ENCODE assay signal across 1 cellular context in the genomic region with DNA sequence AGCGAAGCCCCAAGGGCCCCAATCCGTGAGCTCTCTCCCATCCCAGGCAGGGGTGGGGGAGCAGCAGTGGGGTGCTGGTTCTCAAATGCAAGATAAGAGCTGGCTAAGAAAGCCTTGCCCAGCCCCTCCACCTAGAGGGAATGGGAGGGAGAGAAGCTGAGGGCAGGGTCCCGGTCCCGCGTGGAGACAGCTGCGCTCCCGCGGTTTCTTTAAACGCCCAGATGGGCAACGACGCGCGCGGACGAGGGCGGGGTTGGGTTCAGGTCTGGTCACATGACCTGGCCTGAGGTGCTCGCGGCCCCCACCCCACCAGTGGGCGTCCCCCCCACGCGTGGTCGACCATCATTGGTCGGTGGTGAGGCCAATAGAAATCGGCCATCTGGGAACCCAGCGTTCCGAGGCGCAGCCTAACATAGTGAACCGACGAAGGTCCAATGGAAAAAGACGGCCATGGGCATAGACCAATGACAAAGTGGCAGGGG.
A peak's percentile ranks its signal among the peaks of the same experiment; 100 is the strongest.
TF ChIP-seq lines count a peak whose summit lies in the region.

No MANE protein-coding gene starts in this region.

TF ChIP-seq in HepG2, 621 proteins besides CTCF, POLR2A, EP300 and RAD21 (continues in another document):
- no peak for TF ChIP-seq TAF15 (IDR thresholded peaks at IDR 0.05; ENCODE audit: low read depth, low read length, poor library complexity, severe bottlenecking)
- TF ChIP-seq CHD4 (IDR thresholded peaks at IDR 0.05; ENCODE audit: borderline replicate concordance, low read length): peak; percentile 56; the same call in 1 of the 2 replicates
- TF ChIP-seq ZKSCAN1 (IDR thresholded peaks at IDR 0.05; ENCODE audit: low read length): no peak
- peak; percentile 65; the same call in 1 of the 3 replicates for TF ChIP-seq MXI1 (IDR thresholded peaks at IDR 0.05; ENCODE audit: borderline replicate concordance, low read depth, low read length)
- TF ChIP-seq, protein P1, sequence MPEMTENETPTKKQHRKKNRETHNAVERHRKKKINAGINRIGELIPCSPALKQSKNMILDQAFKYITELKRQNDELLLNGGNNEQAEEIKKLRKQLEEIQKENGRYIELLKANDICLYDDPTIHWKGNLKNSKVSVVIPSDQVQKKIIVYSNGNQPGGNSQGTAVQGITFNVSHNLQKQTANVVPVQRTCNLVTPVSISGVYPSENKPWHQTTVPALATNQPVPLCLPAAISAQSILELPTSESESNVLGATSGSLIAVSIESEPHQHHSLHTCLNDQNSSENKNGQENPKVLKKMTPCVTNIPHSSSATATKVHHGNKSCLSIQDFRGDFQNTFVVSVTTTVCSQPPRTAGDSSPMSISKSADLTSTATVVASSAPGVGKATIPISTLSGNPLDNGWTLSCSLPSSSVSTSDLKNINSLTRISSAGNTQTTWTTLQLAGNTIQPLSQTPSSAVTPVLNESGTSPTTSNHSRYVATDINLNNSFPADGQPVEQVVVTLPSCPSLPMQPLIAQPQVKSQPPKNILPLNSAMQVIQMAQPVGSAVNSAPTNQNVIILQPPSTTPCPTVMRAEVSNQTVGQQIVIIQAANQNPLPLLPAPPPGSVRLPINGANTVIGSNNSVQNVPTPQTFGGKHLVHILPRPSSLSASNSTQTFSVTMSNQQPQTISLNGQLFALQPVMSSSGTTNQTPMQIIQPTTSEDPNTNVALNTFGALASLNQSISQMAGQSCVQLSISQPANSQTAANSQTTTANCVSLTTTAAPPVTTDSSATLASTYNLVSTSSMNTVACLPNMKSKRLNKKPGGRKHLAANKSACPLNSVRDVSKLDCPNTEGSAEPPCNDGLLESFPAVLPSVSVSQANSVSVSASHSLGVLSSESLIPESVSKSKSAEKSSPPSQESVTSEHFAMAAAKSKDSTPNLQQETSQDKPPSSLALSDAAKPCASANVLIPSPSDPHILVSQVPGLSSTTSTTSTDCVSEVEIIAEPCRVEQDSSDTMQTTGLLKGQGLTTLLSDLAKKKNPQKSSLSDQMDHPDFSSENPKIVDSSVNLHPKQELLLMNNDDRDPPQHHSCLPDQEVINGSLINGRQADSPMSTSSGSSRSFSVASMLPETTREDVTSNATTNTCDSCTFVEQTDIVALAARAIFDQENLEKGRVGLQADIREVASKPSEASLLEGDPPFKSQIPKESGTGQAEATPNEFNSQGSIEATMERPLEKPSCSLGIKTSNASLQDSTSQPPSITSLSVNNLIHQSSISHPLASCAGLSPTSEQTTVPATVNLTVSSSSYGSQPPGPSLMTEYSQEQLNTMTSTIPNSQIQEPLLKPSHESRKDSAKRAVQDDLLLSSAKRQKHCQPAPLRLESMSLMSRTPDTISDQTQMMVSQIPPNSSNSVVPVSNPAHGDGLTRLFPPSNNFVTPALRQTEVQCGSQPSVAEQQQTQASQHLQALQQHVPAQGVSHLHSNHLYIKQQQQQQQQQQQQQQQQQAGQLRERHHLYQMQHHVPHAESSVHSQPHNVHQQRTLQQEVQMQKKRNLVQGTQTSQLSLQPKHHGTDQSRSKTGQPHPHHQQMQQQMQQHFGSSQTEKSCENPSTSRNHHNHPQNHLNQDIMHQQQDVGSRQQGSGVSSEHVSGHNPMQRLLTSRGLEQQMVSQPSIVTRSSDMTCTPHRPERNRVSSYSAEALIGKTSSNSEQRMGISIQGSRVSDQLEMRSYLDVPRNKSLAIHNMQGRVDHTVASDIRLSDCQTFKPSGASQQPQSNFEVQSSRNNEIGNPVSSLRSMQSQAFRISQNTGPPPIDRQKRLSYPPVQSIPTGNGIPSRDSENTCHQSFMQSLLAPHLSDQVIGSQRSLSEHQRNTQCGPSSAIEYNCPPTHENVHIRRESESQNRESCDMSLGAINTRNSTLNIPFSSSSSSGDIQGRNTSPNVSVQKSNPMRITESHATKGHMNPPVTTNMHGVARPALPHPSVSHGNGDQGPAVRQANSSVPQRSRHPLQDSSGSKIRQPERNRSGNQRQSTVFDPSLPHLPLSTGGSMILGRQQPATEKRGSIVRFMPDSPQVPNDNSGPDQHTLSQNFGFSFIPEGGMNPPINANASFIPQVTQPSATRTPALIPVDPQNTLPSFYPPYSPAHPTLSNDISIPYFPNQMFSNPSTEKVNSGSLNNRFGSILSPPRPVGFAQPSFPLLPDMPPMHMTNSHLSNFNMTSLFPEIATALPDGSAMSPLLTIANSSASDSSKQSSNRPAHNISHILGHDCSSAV (CRISPR knock-in tag; IDR thresholded peaks at IDR 0.05; ENCODE audit: borderline replicate concordance): no peak
- peak; percentile 71; the same call in 1 of the 2 replicates for TF ChIP-seq POGZ (CRISPR knock-in tag; IDR thresholded peaks at IDR 0.05)
- TF ChIP-seq, protein P2, sequence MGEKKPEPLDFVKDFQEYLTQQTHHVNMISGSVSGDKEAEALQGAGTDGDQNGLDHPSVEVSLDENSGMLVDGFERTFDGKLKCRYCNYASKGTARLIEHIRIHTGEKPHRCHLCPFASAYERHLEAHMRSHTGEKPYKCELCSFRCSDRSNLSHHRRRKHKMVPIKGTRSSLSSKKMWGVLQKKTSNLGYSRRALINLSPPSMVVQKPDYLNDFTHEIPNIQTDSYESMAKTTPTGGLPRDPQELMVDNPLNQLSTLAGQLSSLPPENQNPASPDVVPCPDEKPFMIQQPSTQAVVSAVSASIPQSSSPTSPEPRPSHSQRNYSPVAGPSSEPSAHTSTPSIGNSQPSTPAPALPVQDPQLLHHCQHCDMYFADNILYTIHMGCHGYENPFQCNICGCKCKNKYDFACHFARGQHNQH (CRISPR knock-in tag; IDR thresholded peaks at IDR 0.05): no peak
- no peak for TF ChIP-seq TSC22D2 (CRISPR knock-in tag; IDR thresholded peaks at IDR 0.05; ENCODE audit: borderline replicate concordance)
- no peak for TF ChIP-seq NONO (IDR thresholded peaks at IDR 0.05)
- TF ChIP-seq NONO (CRISPR knock-in tag; conservative IDR thresholded peaks at IDR 0.05): peak; percentile 58
- TF ChIP-seq ZFP62 (CRISPR knock-in tag; IDR thresholded peaks at IDR 0.05): no peak
- TF ChIP-seq, protein P3, sequence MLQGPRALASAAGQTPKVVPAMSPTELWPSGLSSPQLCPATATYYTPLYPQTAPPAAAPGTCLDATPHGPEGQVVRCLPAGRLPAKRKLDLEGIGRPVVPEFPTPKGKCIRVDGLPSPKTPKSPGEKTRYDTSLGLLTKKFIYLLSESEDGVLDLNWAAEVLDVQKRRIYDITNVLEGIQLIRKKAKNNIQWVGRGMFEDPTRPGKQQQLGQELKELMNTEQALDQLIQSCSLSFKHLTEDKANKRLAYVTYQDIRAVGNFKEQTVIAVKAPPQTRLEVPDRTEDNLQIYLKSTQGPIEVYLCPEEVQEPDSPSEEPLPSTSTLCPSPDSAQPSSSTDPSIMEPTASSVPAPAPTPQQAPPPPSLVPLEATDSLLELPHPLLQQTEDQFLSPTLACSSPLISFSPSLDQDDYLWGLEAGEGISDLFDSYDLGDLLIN (CRISPR knock-in tag; IDR thresholded peaks at IDR 0.05; ENCODE audit: borderline replicate concordance): no peak
- peak; percentile 13; the same call in 1 of the 2 replicates for TF ChIP-seq NCOA1 (CRISPR knock-in tag; IDR thresholded peaks at IDR 0.05)
- no peak; the same call in 1 of the 2 replicates for TF ChIP-seq MED1 (CRISPR knock-in tag; IDR thresholded peaks at IDR 0.05)
- TF ChIP-seq TGIF2 (CRISPR knock-in tag; IDR thresholded peaks at IDR 0.05): peak; percentile 46
- TF ChIP-seq CENPX (CRISPR knock-in tag; IDR thresholded peaks at IDR 0.05): no peak
- peak; percentile 67; the same call in 1 of the 2 replicates for TF ChIP-seq MTA1 (CRISPR knock-in tag; IDR thresholded peaks at IDR 0.05; ENCODE audit: borderline replicate concordance)
- TF ChIP-seq ZFP36L1 (CRISPR knock-in tag; IDR thresholded peaks at IDR 0.05): no peak
- TF ChIP-seq ARNT2 (CRISPR knock-in tag; IDR thresholded peaks at IDR 0.05; ENCODE audit: low read depth): no peak
- peak; percentile 64; the same call in 1 of the 2 replicates for TF ChIP-seq PHF20 (CRISPR knock-in tag; IDR thresholded peaks at IDR 0.05)
- TF ChIP-seq KLF15 (CRISPR knock-in tag; IDR thresholded peaks at IDR 0.05; ENCODE audit: borderline replicate concordance): no peak
- no peak for TF ChIP-seq PAX8 (CRISPR knock-in tag; IDR thresholded peaks at IDR 0.05; ENCODE audit: borderline replicate concordance)
- TF ChIP-seq, protein P4, sequence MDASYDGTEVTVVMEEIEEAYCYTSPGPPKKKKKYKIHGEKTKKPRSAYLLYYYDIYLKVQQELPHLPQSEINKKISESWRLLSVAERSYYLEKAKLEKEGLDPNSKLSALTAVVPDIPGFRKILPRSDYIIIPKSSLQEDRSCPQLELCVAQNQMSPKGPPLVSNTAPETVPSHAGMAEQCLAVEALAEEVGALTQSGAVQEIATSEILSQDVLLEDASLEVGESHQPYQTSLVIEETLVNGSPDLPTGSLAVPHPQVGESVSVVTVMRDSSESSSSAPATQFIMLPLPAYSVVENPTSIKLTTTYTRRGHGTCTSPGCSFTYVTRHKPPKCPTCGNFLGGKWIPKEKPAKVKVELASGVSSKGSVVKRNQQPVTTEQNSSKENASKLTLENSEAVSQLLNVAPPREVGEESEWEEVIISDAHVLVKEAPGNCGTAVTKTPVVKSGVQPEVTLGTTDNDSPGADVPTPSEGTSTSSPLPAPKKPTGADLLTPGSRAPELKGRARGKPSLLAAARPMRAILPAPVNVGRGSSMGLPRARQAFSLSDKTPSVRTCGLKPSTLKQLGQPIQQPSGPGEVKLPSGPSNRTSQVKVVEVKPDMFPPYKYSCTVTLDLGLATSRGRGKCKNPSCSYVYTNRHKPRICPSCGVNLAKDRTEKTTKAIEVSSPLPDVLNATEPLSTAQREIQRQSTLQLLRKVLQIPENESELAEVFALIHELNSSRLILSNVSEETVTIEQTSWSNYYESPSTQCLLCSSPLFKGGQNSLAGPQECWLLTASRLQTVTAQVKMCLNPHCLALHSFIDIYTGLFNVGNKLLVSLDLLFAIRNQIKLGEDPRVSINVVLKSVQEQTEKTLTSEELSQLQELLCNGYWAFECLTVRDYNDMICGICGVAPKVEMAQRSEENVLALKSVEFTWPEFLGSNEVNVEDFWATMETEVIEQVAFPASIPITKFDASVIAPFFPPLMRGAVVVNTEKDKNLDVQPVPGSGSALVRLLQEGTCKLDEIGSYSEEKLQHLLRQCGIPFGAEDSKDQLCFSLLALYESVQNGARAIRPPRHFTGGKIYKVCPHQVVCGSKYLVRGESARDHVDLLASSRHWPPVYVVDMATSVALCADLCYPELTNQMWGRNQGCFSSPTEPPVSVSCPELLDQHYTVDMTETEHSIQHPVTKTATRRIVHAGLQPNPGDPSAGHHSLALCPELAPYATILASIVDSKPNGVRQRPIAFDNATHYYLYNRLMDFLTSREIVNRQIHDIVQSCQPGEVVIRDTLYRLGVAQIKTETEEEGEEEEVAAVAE (CRISPR knock-in tag; IDR thresholded peaks at IDR 0.05; ENCODE audit: borderline replicate concordance): peak; percentile 97
- TF ChIP-seq ZNF317 (CRISPR knock-in tag; IDR thresholded peaks at IDR 0.05): no peak
- TF ChIP-seq, protein P5, sequence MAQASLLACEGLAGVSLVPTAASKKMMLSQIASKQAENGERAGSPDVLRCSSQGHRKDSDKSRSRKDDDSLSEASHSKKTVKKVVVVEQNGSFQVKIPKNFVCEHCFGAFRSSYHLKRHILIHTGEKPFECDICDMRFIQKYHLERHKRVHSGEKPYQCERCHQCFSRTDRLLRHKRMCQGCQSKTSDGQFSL (CRISPR knock-in tag; IDR thresholded peaks at IDR 0.05): peak; percentile 84
- TF ChIP-seq HMGA1 (CRISPR knock-in tag; conservative IDR thresholded peaks at IDR 0.05): no peak
- TF ChIP-seq POLR2AphosphoS5 (IDR thresholded peaks at IDR 0.05; ENCODE audit: low read depth, low read length): no peak
- no peak; the same call in 1 of the 2 replicates for TF ChIP-seq MEIS2 (CRISPR knock-in tag; IDR thresholded peaks at IDR 0.05)
- no peak for TF ChIP-seq THYN1 (CRISPR knock-in tag; IDR thresholded peaks at IDR 0.05; ENCODE audit: borderline replicate concordance, low read depth)
- TF ChIP-seq, protein P6, sequence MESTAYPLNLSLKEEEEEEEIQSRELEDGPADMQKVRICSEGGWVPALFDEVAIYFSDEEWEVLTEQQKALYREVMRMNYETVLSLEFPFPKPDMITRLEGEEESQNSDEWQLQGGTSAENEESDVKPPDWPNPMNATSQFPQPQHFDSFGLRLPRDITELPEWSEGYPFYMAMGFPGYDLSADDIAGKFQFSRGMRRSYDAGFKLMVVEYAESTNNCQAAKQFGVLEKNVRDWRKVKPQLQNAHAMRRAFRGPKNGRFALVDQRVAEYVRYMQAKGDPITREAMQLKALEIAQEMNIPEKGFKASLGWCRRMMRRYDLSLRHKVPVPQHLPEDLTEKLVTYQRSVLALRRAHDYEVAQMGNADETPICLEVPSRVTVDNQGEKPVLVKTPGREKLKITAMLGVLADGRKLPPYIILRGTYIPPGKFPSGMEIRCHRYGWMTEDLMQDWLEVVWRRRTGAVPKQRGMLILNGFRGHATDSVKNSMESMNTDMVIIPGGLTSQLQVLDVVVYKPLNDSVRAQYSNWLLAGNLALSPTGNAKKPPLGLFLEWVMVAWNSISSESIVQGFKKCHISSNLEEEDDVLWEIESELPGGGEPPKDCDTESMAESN (CRISPR knock-in tag; conservative IDR thresholded peaks at IDR 0.05): 0 out of 2 replicates have a peak, but pooled peaks have one; percentile 71
- peak; percentile 59; the same call in 1 of the 2 replicates for TF ChIP-seq FOXK1 (CRISPR knock-in tag; IDR thresholded peaks at IDR 0.05; ENCODE audit: borderline replicate concordance, low read depth)
- no peak for TF ChIP-seq MAFG (CRISPR knock-in tag; IDR thresholded peaks at IDR 0.05)
- TF ChIP-seq ZNF563 (CRISPR knock-in tag; IDR thresholded peaks at IDR 0.05): no peak
- TF ChIP-seq MIER3 (CRISPR knock-in tag; IDR thresholded peaks at IDR 0.05; ENCODE audit: borderline replicate concordance): 0 out of 2 replicates have a peak, but pooled peaks have one; percentile 20
- 0 out of 2 replicates have a peak, but pooled peaks have one; percentile 57 for TF ChIP-seq ZFP82 (CRISPR knock-in tag; IDR thresholded peaks at IDR 0.05; ENCODE audit: borderline replicate concordance)
- no peak for TF ChIP-seq STAG1 (CRISPR knock-in tag; IDR thresholded peaks at IDR 0.05)
- 0 out of 2 replicates have a peak, but pooled peaks have one; percentile 28 for TF ChIP-seq ZNF589 (CRISPR knock-in tag; conservative IDR thresholded peaks at IDR 0.05)
- TF ChIP-seq ZNF567 (CRISPR knock-in tag; IDR thresholded peaks at IDR 0.05; ENCODE audit: borderline replicate concordance): no peak
- TF ChIP-seq ZNF672 (CRISPR knock-in tag; IDR thresholded peaks at IDR 0.05): no peak
- peak; percentile 76; the same call in 1 of the 2 replicates for TF ChIP-seq SIN3A (IDR thresholded peaks at IDR 0.05; ENCODE audit: borderline replicate concordance, low read depth, low read length)
- peak; percentile 84 for TF ChIP-seq YEATS2 (CRISPR knock-in tag; IDR thresholded peaks at IDR 0.05; ENCODE audit: borderline replicate concordance)
- no peak; the same call in 1 of the 2 replicates for TF ChIP-seq ZNF33B (CRISPR knock-in tag; IDR thresholded peaks at IDR 0.05)
- TF ChIP-seq RFXANK (CRISPR knock-in tag; IDR thresholded peaks at IDR 0.05): peak; percentile 74; the same call in 1 of the 2 replicates
- 0 out of 2 replicates have a peak, but pooled peaks have one; percentile 10 for TF ChIP-seq NKX3-1 (CRISPR knock-in tag; IDR thresholded peaks at IDR 0.05)
- no peak for TF ChIP-seq HMG20B (CRISPR knock-in tag; conservative IDR thresholded peaks at IDR 0.05)
- no peak for TF ChIP-seq GABPA (IDR thresholded peaks at IDR 0.05; ENCODE audit: low read depth, low read length)
- TF ChIP-seq GABPA (CRISPR knock-in tag; IDR thresholded peaks at IDR 0.05; ENCODE audit: low read depth): peak; percentile 69
- TF ChIP-seq ZNF256 (CRISPR knock-in tag; conservative IDR thresholded peaks at IDR 0.05): no peak
- no peak; the same call in 1 of the 2 replicates for TF ChIP-seq ZNF331 (CRISPR knock-in tag; IDR thresholded peaks at IDR 0.05)
